Comparison of ENCODE assay signal across 9 cellular contexts in the genomic region with DNA sequence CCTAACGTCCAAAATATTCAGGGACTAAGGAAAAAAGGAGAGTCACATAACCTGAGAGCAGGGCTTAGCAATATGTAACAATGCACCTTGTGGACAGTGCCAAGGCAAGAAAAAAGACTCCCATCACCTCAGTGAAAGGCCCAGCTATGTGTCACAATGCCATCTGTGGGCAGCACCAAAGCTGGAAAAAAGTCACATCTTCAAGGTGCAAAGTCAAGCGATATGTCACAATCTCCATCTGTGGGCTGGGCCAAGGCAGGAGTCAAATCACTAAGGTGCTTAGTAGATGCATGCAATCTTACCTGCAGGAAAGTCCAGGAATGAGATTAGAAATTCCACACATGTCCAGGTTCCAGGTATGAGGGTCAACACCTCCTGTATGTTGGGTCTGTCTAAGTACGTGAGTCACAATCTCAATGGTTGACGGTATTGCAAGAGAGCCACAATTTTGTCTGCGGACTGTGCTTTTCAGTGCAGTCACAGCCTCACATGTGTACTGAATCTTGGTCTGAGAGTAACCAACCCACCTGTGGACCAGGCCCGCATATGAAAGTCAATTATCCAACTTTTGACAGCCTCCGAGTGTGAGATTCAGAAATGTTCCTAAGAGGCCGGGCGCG. TPM values are rescaled to one million over a fixed set of nuclear protein-coding genes. Genes with fewer than 3 reads are reported as not detected.
DNase-seq lines count a peak whose midpoint lies in the region; ATAC-seq and TF ChIP-seq lines count a peak whose summit lies in the region.
"Had no signal": no experiment of that assay in that cellular context is flagged by ENCODE, and none has a peak within 500 bp of the region (broad histone marks: within the 10 kb centered on the region; RNA-seq: fewer than 3 reads in every experiment).

No MANE protein-coding gene starts in this region.

- no peak for DNase-seq in SK-N-MC (ENCODE audit: low read depth, low spot score)
- no peak for DNase-seq in esophagus squamous epithelium (lab: John Stamatoyannopoulos, UW)
- DNase-seq in psoas muscle: no peak
- DNase-seq in T1000 (lab: John Stamatoyannopoulos, UW): no peak
- no peak for DNase-seq in NCI-H1048 (lab: John Stamatoyannopoulos, UW)
- no peak for DNase-seq in DMS114 treated with DMSO at 0.1 percent for 48 hours (lab: John Stamatoyannopoulos, UW; ENCODE audit: unreplicated experiment)

- H3K9ac ChIP-seq in ES-I3 (ENCODE audit: low read depth, low read length) (peak overlapping the region; percentile 65; the same call in 1 of the 2 replicates), SK-N-MC (ENCODE audit: insufficient read length) (peak overlapping the region; percentile 94)

- ATAC-seq in psoas muscle (no peak), HG03521 (IDR thresholded peaks at IDR 0.05; ENCODE audit: unreplicated experiment) (no peak)

- peaks cover 5% of the 10 kb centered on the region; the same call in 1 of the 2 replicates for H3K4me1 ChIP-seq in ES-I3 (ENCODE audit: insufficient read depth, low read length)
- H3K4me1 ChIP-seq in esophagus squamous epithelium: peaks cover 4 to 22% (median 9%) of the 10 kb centered on the region in 3 donors
- no peaks in the 10 kb centered on the region for H3K4me1 ChIP-seq in psoas muscle

- H3K27ac ChIP-seq in SK-N-MC (no peak overlapping the region), esophagus squamous epithelium (no peak overlapping the region), psoas muscle (no peak overlapping the region)

- H3K9me3 ChIP-seq in ES-I3 (ENCODE audit: control insufficient read depth, insufficient read depth, low read length) (no peaks in the 10 kb centered on the region), SK-N-MC (ENCODE audit: low read depth, low read length) (peaks cover 12% of the 10 kb centered on the region), esophagus squamous epithelium (peaks cover 0 to 5% (median 0%) of the 10 kb centered on the region in 3 donors), psoas muscle (no peaks in the 10 kb centered on the region)

- intact Hi-C loops in esophagus squamous epithelium (cut with DNase I): no loop called here
- intact Hi-C loops in psoas muscle (cut with DNase I): no loop called here

- WGBS in esophagus squamous epithelium, 2 donors: 44 to 66% methylated on average over 8 to 10 of the region's 10 CpGs
- WGBS in psoas muscle, 3 donors: 44 to 48% (median 45%) methylated on average over 10 of the region's 10 CpGs

- TF ChIP-seq POLR2A in esophagus squamous epithelium (IDR thresholded peaks at IDR 0.05): no peak

- H3K36me3 ChIP-seq in ES-I3 (ENCODE audit: insufficient read depth, low read length) (peaks cover 26% of the 10 kb centered on the region), SK-N-MC (ENCODE audit: insufficient read depth, low read length) (peaks cover 52% of the 10 kb centered on the region), esophagus squamous epithelium (peaks cover 0 to 29% (median 0%) of the 10 kb centered on the region in 3 donors), psoas muscle (ENCODE audit: insufficient read depth in 1 of 2, low read depth in 1 of 2) (no peaks in the 10 kb centered on the region)

- TF ChIP-seq CTCF in esophagus squamous epithelium (IDR thresholded peaks at IDR 0.05) (no peak), psoas muscle (IDR thresholded peaks at IDR 0.05) (no peak)

- H3K27me3 ChIP-seq in esophagus squamous epithelium: no peaks in the 10 kb centered on the region
- no peaks in the 10 kb centered on the region for H3K27me3 ChIP-seq in psoas muscle (ENCODE audit: insufficient read depth in 3 of 3, low read length in 2 of 3)

- H3K4me3 ChIP-seq in SK-N-MC (peak overlapping the region; percentile 91), esophagus squamous epithelium (peak overlapping the region; percentile 64 to 84 (median 76)), psoas muscle (peak overlapping the region; percentile 80)

RNA-seq across cellular contexts. Expression of gene ZNF43, which starts 14.8 kb away (rescaled TPM):
- total RNA-seq in esophagus squamous epithelium (1 to 10 TPM; 2.7 to 9.9 (median 4.0) TPM), psoas muscle (1 to 10 TPM; 2.5 to 5.8 (median 4.2) TPM)
- 1 to 10 TPM; 1.3 to 1.5 (median 1.5) TPM for polyA plus RNA-seq in psoas muscle
- total RNA-seq: NCI-H460 had no signal
